1 cellular context compared by ENCODE assay signal in genomic region chr3:149086232-149086988, GRCh38.
TF ChIP-seq lines count a peak whose summit lies in the region.

TSS of gene HLTF (minus strand) at chr3:149086533. CDS start at chr3:149086336, 197 bp downstream.

TF ChIP-seq in SK-N-SH, 30 proteins besides CTCF, POLR2A, EP300 and RAD21 (continued from another document):
- TF ChIP-seq, protein P1, sequence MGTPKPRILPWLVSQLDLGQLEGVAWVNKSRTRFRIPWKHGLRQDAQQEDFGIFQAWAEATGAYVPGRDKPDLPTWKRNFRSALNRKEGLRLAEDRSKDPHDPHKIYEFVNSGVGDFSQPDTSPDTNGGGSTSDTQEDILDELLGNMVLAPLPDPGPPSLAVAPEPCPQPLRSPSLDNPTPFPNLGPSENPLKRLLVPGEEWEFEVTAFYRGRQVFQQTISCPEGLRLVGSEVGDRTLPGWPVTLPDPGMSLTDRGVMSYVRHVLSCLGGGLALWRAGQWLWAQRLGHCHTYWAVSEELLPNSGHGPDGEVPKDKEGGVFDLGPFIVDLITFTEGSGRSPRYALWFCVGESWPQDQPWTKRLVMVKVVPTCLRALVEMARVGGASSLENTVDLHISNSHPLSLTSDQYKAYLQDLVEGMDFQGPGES (IDR thresholded peaks at IDR 0.05; ENCODE audit: low read depth, low read length), result peak; percentile 86
- no peak for TF ChIP-seq EZH2phosphoT487 (IDR thresholded peaks at IDR 0.05; ENCODE audit: borderline replicate concordance, low read depth)
- 0 out of 2 replicates have a peak, but pooled peaks have one; percentile 53 for TF ChIP-seq YY1 (IDR thresholded peaks at IDR 0.05; ENCODE audit: low read depth)
- no peak for TF ChIP-seq ZBTB33 (IDR thresholded peaks at IDR 0.05; ENCODE audit: borderline replicate concordance, low read depth)
- TF ChIP-seq RFX5 (IDR thresholded peaks at IDR 0.05; ENCODE audit: low read length), result no peak
- TF ChIP-seq NFIC (IDR thresholded peaks at IDR 0.05; ENCODE audit: borderline replicate concordance), result peak; percentile 37; the same call in 1 of the 2 replicates
- TF ChIP-seq SMC3 (IDR thresholded peaks at IDR 0.05; ENCODE audit: low read depth, low read length), result no peak
- TF ChIP-seq, protein P2, sequence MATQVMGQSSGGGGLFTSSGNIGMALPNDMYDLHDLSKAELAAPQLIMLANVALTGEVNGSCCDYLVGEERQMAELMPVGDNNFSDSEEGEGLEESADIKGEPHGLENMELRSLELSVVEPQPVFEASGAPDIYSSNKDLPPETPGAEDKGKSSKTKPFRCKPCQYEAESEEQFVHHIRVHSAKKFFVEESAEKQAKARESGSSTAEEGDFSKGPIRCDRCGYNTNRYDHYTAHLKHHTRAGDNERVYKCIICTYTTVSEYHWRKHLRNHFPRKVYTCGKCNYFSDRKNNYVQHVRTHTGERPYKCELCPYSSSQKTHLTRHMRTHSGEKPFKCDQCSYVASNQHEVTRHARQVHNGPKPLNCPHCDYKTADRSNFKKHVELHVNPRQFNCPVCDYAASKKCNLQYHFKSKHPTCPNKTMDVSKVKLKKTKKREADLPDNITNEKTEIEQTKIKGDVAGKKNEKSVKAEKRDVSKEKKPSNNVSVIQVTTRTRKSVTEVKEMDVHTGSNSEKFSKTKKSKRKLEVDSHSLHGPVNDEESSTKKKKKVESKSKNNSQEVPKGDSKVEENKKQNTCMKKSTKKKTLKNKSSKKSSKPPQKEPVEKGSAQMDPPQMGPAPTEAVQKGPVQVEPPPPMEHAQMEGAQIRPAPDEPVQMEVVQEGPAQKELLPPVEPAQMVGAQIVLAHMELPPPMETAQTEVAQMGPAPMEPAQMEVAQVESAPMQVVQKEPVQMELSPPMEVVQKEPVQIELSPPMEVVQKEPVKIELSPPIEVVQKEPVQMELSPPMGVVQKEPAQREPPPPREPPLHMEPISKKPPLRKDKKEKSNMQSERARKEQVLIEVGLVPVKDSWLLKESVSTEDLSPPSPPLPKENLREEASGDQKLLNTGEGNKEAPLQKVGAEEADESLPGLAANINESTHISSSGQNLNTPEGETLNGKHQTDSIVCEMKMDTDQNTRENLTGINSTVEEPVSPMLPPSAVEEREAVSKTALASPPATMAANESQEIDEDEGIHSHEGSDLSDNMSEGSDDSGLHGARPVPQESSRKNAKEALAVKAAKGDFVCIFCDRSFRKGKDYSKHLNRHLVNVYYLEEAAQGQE (IDR thresholded peaks at IDR 0.05; ENCODE audit: low read depth, low read length), result peak; percentile 55; the same call in 1 of the 2 replicates
- TF ChIP-seq RXRA (IDR thresholded peaks at IDR 0.05; ENCODE audit: borderline replicate concordance, low read depth), result no peak
- peak; percentile 37; the same call in 1 of the 2 replicates for TF ChIP-seq TCF12 (IDR thresholded peaks at IDR 0.05)
